ENCODE assay signal across 27 cellular contexts in genomic region chr12:70577283-70577634, GRCh38. TPM values are rescaled to one million over a fixed set of nuclear protein-coding genes. Genes with fewer than 3 reads are reported as not detected.
DNase-seq lines count a peak whose midpoint lies in the region; ATAC-seq, FAIRE-seq and TF ChIP-seq lines count a peak whose summit lies in the region.
"Had no signal": no experiment of that assay in that cellular context is flagged by ENCODE, and none has a peak within 500 bp of the region (broad histone marks: within the 10 kb centered on the region; RNA-seq: fewer than 3 reads in every experiment).

No MANE protein-coding gene starts in this region.

- H3K36me3 Mint-ChIP-seq in activated CD8-positive, alpha-beta T cell treated with anti-CD3 and anti-CD28 coated beads for 36 hours (ENCODE audit: low read depth) = no peaks in the 10 kb centered on the region
- H3K36me3 Mint-ChIP-seq in activated CD8-positive, alpha-beta T cell treated with anti-CD3 and anti-CD28 coated beads, Interleukin-2, amount 10 ng/mL, durations not matched to agents 7 days and 5 days (ENCODE audit: low read depth) = no peaks in the 10 kb centered on the region
- H3K36me3 Mint-ChIP-seq in astrocyte (ENCODE audit: low read depth, unreplicated experiment) = no peaks in the 10 kb centered on the region
- H3K36me3 Mint-ChIP-seq: activated naive CD8-positive, alpha-beta T cell treated with anti-CD3 and anti-CD28 coated beads for 36 hours had no signal

- POLR2A ChIA-PET in activated CD8-positive, alpha-beta T cell treated with anti-CD3 and anti-CD28 coated beads for 36 hours (lab: Charles Lee) = no interaction called here
- POLR2A ChIA-PET in activated CD8-positive, alpha-beta T cell treated with anti-CD3 and anti-CD28 coated beads, Interleukin-2, amount 10 ng/mL, durations not matched to agents 7 days and 5 days (lab: Charles Lee) = no interaction called here

- in situ Hi-C loops in G401 (cut with HindIII; ENCODE audit: low sequenced_read_pairs) = no loop called here

- ATAC-seq in activated CD8-positive, alpha-beta T cell treated with anti-CD3 and anti-CD28 coated beads for 36 hours = no peak
- ATAC-seq in activated CD8-positive, alpha-beta T cell treated with anti-CD3 and anti-CD28 coated beads, Interleukin-2, amount 10 ng/mL, durations not matched to agents 7 days and 5 days = no peak
- ATAC-seq in HG02798 (IDR thresholded peaks at IDR 0.05; ENCODE audit: poor library complexity, unreplicated experiment) = peak; percentile 12
- ATAC-seq: stimulated activated naive CD8-positive, alpha-beta T cell treated with anti-CD3 and anti-CD28 coated beads, Interleukin-15, amount 100 ng/mL, for 72 hours had no signal

- H3K4me1 ChIP-seq in astrocyte (ENCODE audit: insufficient read depth, low read length) = no peaks in the 10 kb centered on the region
- peaks cover 0 to 14% (median 0%) of the 10 kb centered on the region in 4 donors for H3K4me1 ChIP-seq in tibial nerve
- H3K4me1 ChIP-seq: pancreas, Peyer's patch, SJCRH30, thyroid gland had no signal

- WGBS in tibial nerve, 2 donors = 17 to 20% methylated on average over 3 of the region's 3 CpGs

- no peak overlapping the region for H3K27ac Mint-ChIP-seq in activated CD8-positive, alpha-beta T cell treated with anti-CD3 and anti-CD28 coated beads for 36 hours
- no peak overlapping the region for H3K27ac Mint-ChIP-seq in activated CD8-positive, alpha-beta T cell treated with anti-CD3 and anti-CD28 coated beads, Interleukin-2, amount 10 ng/mL, durations not matched to agents 7 days and 5 days
- H3K27ac Mint-ChIP-seq in astrocyte (ENCODE audit: unreplicated experiment) = no peak overlapping the region
- H3K27ac Mint-ChIP-seq: activated naive CD8-positive, alpha-beta T cell treated with anti-CD3 and anti-CD28 coated beads for 36 hours; dendritic cell treated with granulocyte-macrophage colony-stimulating factor and Interleukin-4, amounts not matched to agents 40 ng/mL and 50 ng/mL, for 4 days; immature natural killer cell; nephron progenitor cell; stimulated activated naive CD8-positive, alpha-beta T cell treated with anti-CD3 and anti-CD28 coated beads, Interleukin-15, amount 100 ng/mL, for 72 hours; T-helper 1 cell treated with Interleukin-12 subunit alpha and Interleukin-12 subunit beta and Interleukin-4 antibody, amounts not matched to agents 30 μg/mL and 1 μg/mL, for 36 hours had no signal

- H3K4me2 ChIP-seq in astrocyte (ENCODE audit: low read length) = no peak overlapping the region

- CTCF ChIA-PET in activated CD8-positive, alpha-beta T cell treated with anti-CD3 and anti-CD28 coated beads for 36 hours (lab: Charles Lee) = interaction anchor here (0.7 to 3.7 kb wide), 19 partner anchors 9 to 710 kb away, joined by 3 to 45 read pairs (median 4); no protein-coding TSS in a partner anchor
- CTCF ChIA-PET in activated CD8-positive, alpha-beta T cell treated with anti-CD3 and anti-CD28 coated beads, Interleukin-2, amount 10 ng/mL, durations not matched to agents 7 days and 5 days (lab: Charles Lee) = interaction anchor here (0.9 to 2.5 kb wide), 12 partner anchors 33 to 700 kb away, joined by 3 to 24 read pairs (median 4); no protein-coding TSS in a partner anchor

- no peak overlapping the region for H3K9ac ChIP-seq in astrocyte (ENCODE audit: low read length)

- H3K27me3 ChIP-seq in astrocyte (ENCODE audit: insufficient read depth, low read length) (no peaks in the 10 kb centered on the region), tibial nerve (no peaks in the 10 kb centered on the region)
- H3K27me3 ChIP-seq: pancreas, Peyer's patch, SJCRH30, thyroid gland had no signal

- TF ChIP-seq EP300 in tibial nerve (IDR thresholded peaks at IDR 0.05) = no peak

- intact Hi-C loops in activated CD8-positive, alpha-beta T cell treated with anti-CD3 and anti-CD28 coated beads for 36 hours (cut with micrococcal nuclease) = loop anchor here (2.0 kb wide), 2 partner anchors 676 to 698 kb away; no protein-coding TSS in a partner anchor

- no peaks in the 10 kb centered on the region for H3K36me3 ChIP-seq in astrocyte (ENCODE audit: insufficient read depth, low read length)
- H3K36me3 ChIP-seq in tibial nerve = no peaks in the 10 kb centered on the region
- H3K36me3 ChIP-seq: HAP-1, pancreas, Peyer's patch, SJCRH30, thyroid gland had no signal

- H3K4me1 Mint-ChIP-seq in activated CD8-positive, alpha-beta T cell treated with anti-CD3 and anti-CD28 coated beads for 36 hours (ENCODE audit: low read depth) = no peaks in the 10 kb centered on the region
- H3K4me1 Mint-ChIP-seq in activated CD8-positive, alpha-beta T cell treated with anti-CD3 and anti-CD28 coated beads, Interleukin-2, amount 10 ng/mL, durations not matched to agents 7 days and 5 days (ENCODE audit: low read depth) = no peaks in the 10 kb centered on the region
- peaks cover 2% of the 10 kb centered on the region for H3K4me1 Mint-ChIP-seq in astrocyte (ENCODE audit: low read depth, unreplicated experiment)
- H3K4me1 Mint-ChIP-seq: activated naive CD8-positive, alpha-beta T cell treated with anti-CD3 and anti-CD28 coated beads for 36 hours; immature natural killer cell; nephron progenitor cell; stimulated activated naive CD8-positive, alpha-beta T cell treated with anti-CD3 and anti-CD28 coated beads, Interleukin-15, amount 100 ng/mL, for 72 hours had no signal

- no peak overlapping the region for H3K4me3 ChIP-seq in astrocyte (ENCODE audit: insufficient read depth, low read depth, low read length)
- no peak overlapping the region for H3K4me3 ChIP-seq in tibial nerve
- H3K4me3 ChIP-seq: HAP-1, pancreas, Peyer's patch, SJCRH30, thyroid gland had no signal

- H3K9me3 ChIP-seq in astrocyte (ENCODE audit: insufficient read depth, low read depth, low read length) (no peaks in the 10 kb centered on the region), tibial nerve (no peaks in the 10 kb centered on the region)
- H3K9me3 ChIP-seq: HAP-1, pancreas, Peyer's patch, SJCRH30, thyroid gland had no signal

- TF ChIP-seq CTCF in activated CD8-positive, alpha-beta T cell treated with anti-CD3 and anti-CD28 coated beads for 36 hours (IDR thresholded peaks at IDR 0.05) = peak; percentile 32
- TF ChIP-seq CTCF in astrocyte (IDR thresholded peaks at IDR 0.05; ENCODE audit: insufficient read depth, low read depth, low read length) = no peak
- peak in 1 of 5 experiments; percentile 4 for TF ChIP-seq CTCF in tibial nerve (IDR thresholded peaks at IDR 0.05)

- H3K27ac ChIP-seq in astrocyte (ENCODE audit: low read depth, low read length) = no peak overlapping the region
- peak overlapping the region in 3 of 4 donors; percentile 1 to 84 (median 63) for H3K27ac ChIP-seq in tibial nerve
- H3K27ac ChIP-seq: HL-60, pancreas, Peyer's patch, SJCRH30, thyroid gland had no signal

- peak; percentile 9 for FAIRE-seq in astrocyte (lab: Jason Lieb, UNC)

- H2AFZ ChIP-seq in astrocyte (ENCODE audit: low read depth, low read length) = no peak overlapping the region

- no peaks in the 10 kb centered on the region for H4K20me1 ChIP-seq in astrocyte (ENCODE audit: insufficient read depth, low read length)

- no peaks in the 10 kb centered on the region for H3K79me2 ChIP-seq in astrocyte (ENCODE audit: insufficient read depth, low read length)

- H3K4me3 Mint-ChIP-seq in activated CD8-positive, alpha-beta T cell treated with anti-CD3 and anti-CD28 coated beads for 36 hours = no peak overlapping the region
- no peak overlapping the region for H3K4me3 Mint-ChIP-seq in activated CD8-positive, alpha-beta T cell treated with anti-CD3 and anti-CD28 coated beads, Interleukin-2, amount 10 ng/mL, durations not matched to agents 7 days and 5 days
- H3K4me3 Mint-ChIP-seq in astrocyte (ENCODE audit: unreplicated experiment) = no peak overlapping the region
- H3K4me3 Mint-ChIP-seq: activated naive CD8-positive, alpha-beta T cell treated with anti-CD3 and anti-CD28 coated beads for 36 hours; dendritic cell treated with granulocyte-macrophage colony-stimulating factor and Interleukin-4, amounts not matched to agents 40 ng/mL and 50 ng/mL, for 4 days; immature natural killer cell; nephron progenitor cell; stimulated activated naive CD8-positive, alpha-beta T cell treated with anti-CD3 and anti-CD28 coated beads, Interleukin-15, amount 100 ng/mL, for 72 hours; T-helper 1 cell treated with Interleukin-12 subunit alpha and Interleukin-12 subunit beta and Interleukin-4 antibody, amounts not matched to agents 30 μg/mL and 1 μg/mL, for 36 hours had no signal

- TF ChIP-seq POLR2A in tibial nerve (IDR thresholded peaks at IDR 0.05) = no peak

- H3K9me3 Mint-ChIP-seq in activated CD8-positive, alpha-beta T cell treated with anti-CD3 and anti-CD28 coated beads for 36 hours = no peaks in the 10 kb centered on the region
- H3K9me3 Mint-ChIP-seq in activated CD8-positive, alpha-beta T cell treated with anti-CD3 and anti-CD28 coated beads, Interleukin-2, amount 10 ng/mL, durations not matched to agents 7 days and 5 days (ENCODE audit: insufficient read depth) = no peaks in the 10 kb centered on the region
- no peaks in the 10 kb centered on the region for H3K9me3 Mint-ChIP-seq in astrocyte (ENCODE audit: unreplicated experiment)
- H3K9me3 Mint-ChIP-seq: activated naive CD8-positive, alpha-beta T cell treated with anti-CD3 and anti-CD28 coated beads for 36 hours; dendritic cell treated with granulocyte-macrophage colony-stimulating factor and Interleukin-4, amounts not matched to agents 40 ng/mL and 50 ng/mL, for 4 days; immature natural killer cell; nephron progenitor cell; stimulated activated naive CD8-positive, alpha-beta T cell treated with anti-CD3 and anti-CD28 coated beads, Interleukin-15, amount 100 ng/mL, for 72 hours; T-helper 1 cell treated with Interleukin-12 subunit alpha and Interleukin-12 subunit beta and Interleukin-4 antibody, amounts not matched to agents 30 μg/mL and 1 μg/mL, for 36 hours had no signal

- H3K27me3 Mint-ChIP-seq in activated CD8-positive, alpha-beta T cell treated with anti-CD3 and anti-CD28 coated beads for 36 hours = peaks cover 8% of the 10 kb centered on the region
- H3K27me3 Mint-ChIP-seq in activated CD8-positive, alpha-beta T cell treated with anti-CD3 and anti-CD28 coated beads, Interleukin-2, amount 10 ng/mL, durations not matched to agents 7 days and 5 days (ENCODE audit: low read depth) = peaks cover under 1% of the 10 kb centered on the region
- H3K27me3 Mint-ChIP-seq in astrocyte (ENCODE audit: low read depth, unreplicated experiment) = no peaks in the 10 kb centered on the region

- no peak for DNase-seq in activated CD8-positive, alpha-beta T cell treated with anti-CD3 and anti-CD28 coated beads for 36 hours
- no peak for DNase-seq in activated CD8-positive, alpha-beta T cell treated with anti-CD3 and anti-CD28 coated beads, Interleukin-2, amount 10 ng/mL, durations not matched to agents 7 days and 5 days
- DNase-seq in astrocyte (ENCODE audit: low read depth) (no peak), tibial nerve (ENCODE audit: low spot score in 2 of 2) (no peak), NCI-H1694 treated with DMSO at 0.1 percent for 48 hours (lab: John Stamatoyannopoulos, UW) (no peak), SKM-1 treated with dmso at 0.1 percent for 144 hours (lab: John Stamatoyannopoulos, UW; ENCODE audit: unreplicated experiment) (no peak), G401 (ENCODE audit: low spot score) (no peak)
- DNase-seq: activated CD4-positive, alpha-beta T cell treated with anti-CD3 and anti-CD28 coated beads for 1 hour; activated CD8-positive, alpha-beta memory T cell treated with anti-CD3 and anti-CD28 coated beads for 24 hours; activated effector memory CD4-positive, alpha-beta T cell treated with Interleukin-2 at 50 U/mL for 16 hours; activated naive CD8-positive, alpha-beta T cell treated with anti-CD3 and anti-CD28 coated beads for 36 hours; aorta; DMS79; left colon; pancreas; Peyer's patch; stimulated activated CD8-positive, alpha-beta memory T cell treated with anti-CD3 and anti-CD28 coated beads, Interleukin-4, amount 100 ng/mL, for 48 hours; stimulated activated naive CD8-positive, alpha-beta T cell treated with anti-CD3 and anti-CD28 coated beads, Interleukin-15, amount 100 ng/mL, for 72 hours; thyroid gland had no signal

RNA-seq across cellular contexts. Expression of gene PTPRB, which starts 60.0 kb away (rescaled TPM):
- not detected for total RNA-seq in activated CD8-positive, alpha-beta T cell treated with anti-CD3 and anti-CD28 coated beads for 36 hours
- total RNA-seq in activated CD8-positive, alpha-beta T cell treated with anti-CD3 and anti-CD28 coated beads, Interleukin-2, amount 10 ng/mL, durations not matched to agents 7 days and 5 days = not detected
- total RNA-seq in astrocyte (2.2 and 2.5 TPM in 2 replicates), tibial nerve (10 to 100 TPM; 14.4 to 62.6 (median 34.3) TPM)
- total RNA-seq in G401 (2014; rRNA removed; shearing (Covaris generic)) = not detected in 2 replicates
- total RNA-seq: activated naive CD8-positive, alpha-beta T cell treated with anti-CD3 and anti-CD28 coated beads for 36 hours had no signal
